ENCODE assay signal across 20 cellular contexts in the genomic region with DNA sequence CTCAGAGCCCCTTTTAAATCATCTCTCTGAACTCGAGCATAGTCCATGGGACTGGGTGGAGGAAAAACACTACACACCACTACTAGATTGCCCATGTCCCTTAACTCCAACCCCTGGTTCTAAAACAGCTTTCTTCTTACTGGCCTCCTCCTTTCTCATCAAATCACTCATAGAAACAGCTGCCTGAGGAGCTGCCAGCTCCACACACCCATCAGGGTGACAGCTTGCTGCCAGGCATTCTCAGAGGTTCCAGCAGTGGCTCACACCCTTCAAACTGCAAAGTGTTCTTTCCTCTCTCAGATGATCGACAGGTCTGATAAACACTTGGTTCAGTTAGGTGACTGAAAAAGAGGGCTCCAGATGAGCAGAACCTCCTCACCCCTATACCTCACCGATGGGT.
DNase-seq lines count a peak whose midpoint lies in the region; ATAC-seq, FAIRE-seq and TF ChIP-seq lines count a peak whose summit lies in the region.
"Had no signal": no experiment of that assay in that cellular context is flagged by ENCODE, and none has a peak within 500 bp of the region (broad histone marks: within the 10 kb centered on the region; RNA-seq: fewer than 3 reads in every experiment).

No MANE protein-coding gene starts in this region.

- no peaks in the 10 kb centered on the region for H3K36me3 Mint-ChIP-seq in nephron progenitor cell (ENCODE audit: low read depth)
- H3K36me3 Mint-ChIP-seq in stimulated activated memory B cell treated with anti-CD40 and anti-IgM and Interleukin-4, amounts not matched to agents 10 μg/mL and 1 μg/mL and 100 μg/mL, for 72 hours: no peaks in the 10 kb centered on the region

- H3K27ac Mint-ChIP-seq in nephron progenitor cell: peak overlapping the region; percentile 27
- H3K27ac Mint-ChIP-seq in stimulated activated memory B cell treated with anti-CD40 and anti-IgM and Interleukin-4, amounts not matched to agents 10 μg/mL and 1 μg/mL and 100 μg/mL, for 72 hours: no peak overlapping the region

- H2AFZ ChIP-seq in H1 (ENCODE audit: low read length): no peak overlapping the region

- H3K4me3 ChIP-seq in H1 (ENCODE audit: extremely low read depth in 1 of 4, insufficient read depth in 2 of 4, low read depth in 3 of 4, low read length in 4 of 4): no peak overlapping the region
- H3K4me3 ChIP-seq in mucosa of descending colon: no peak overlapping the region
- H3K4me3 ChIP-seq: HAP-1, MG63, SK-N-MC had no signal

- H3K14ac ChIP-seq in H1 (ENCODE audit: insufficient read length): no peak overlapping the region

- peak overlapping the region; percentile 74; the same call in 1 of the 2 replicates for H3K18ac ChIP-seq in H1 (ENCODE audit: extremely low read depth, low read length)

- TF ChIP-seq EP300 in H1 (IDR thresholded peaks at IDR 0.05; ENCODE audit: borderline replicate concordance in 1 of 2, low read depth in 2 of 2, low read length in 2 of 2): no peak

- ATAC-seq in stimulated activated memory B cell treated with anti-CD40 and anti-IgM and Interleukin-4, amounts not matched to agents 10 μg/mL and 1 μg/mL and 100 μg/mL, for 72 hours: peak; percentile 16
- ATAC-seq in mucosa of descending colon (no peak), GM21825 (IDR thresholded peaks at IDR 0.05; ENCODE audit: unreplicated experiment) (no peak)

- H3K9ac ChIP-seq in H1 (replicated peaks in 1 of 4; ENCODE audit: extremely low read depth in 1 of 4, low read depth in 3 of 4, low read length in 3 of 4): no peak overlapping the region

- no peak overlapping the region; a peak in 1 of 4 replicates for H3K4me2 ChIP-seq in H1 (ENCODE audit: insufficient read depth in 1 of 2, low read depth in 2 of 2, low read length in 2 of 2)

- H3K9me3 ChIP-seq in H1 (ENCODE audit: insufficient read depth in 2 of 2, low read depth in 1 of 2, low read length in 1 of 2) (no peaks in the 10 kb centered on the region), mucosa of descending colon (no peaks in the 10 kb centered on the region)
- H3K9me3 ChIP-seq: HAP-1, MG63 had no signal

- H3K56ac ChIP-seq in H1 (replicated peaks; ENCODE audit: insufficient read length, low read depth, low read length): no peak overlapping the region

- H3K27me3 ChIP-seq in H1 (replicated peaks in 1 of 4; ENCODE audit: control insufficient read depth in 3 of 4, extremely low read depth in 1 of 4, insufficient read depth in 3 of 4, low read length in 3 of 4): no peaks in the 10 kb centered on the region
- H3K27me3 ChIP-seq: MG63 had no signal

- TF ChIP-seq RAD21 in H1 (IDR thresholded peaks at IDR 0.05 in 1 of 2, conservative IDR thresholded peaks at IDR 0.05 in 1 of 2; ENCODE audit: low read depth in 2 of 2, low read length in 2 of 2): no peak

- H3K79me1 ChIP-seq in H1 (ENCODE audit: low read depth, low read length): no peaks in the 10 kb centered on the region

- peaks cover 27% of the 10 kb centered on the region for H3K4me1 Mint-ChIP-seq in nephron progenitor cell
- no peaks in the 10 kb centered on the region for H3K4me1 Mint-ChIP-seq in stimulated activated memory B cell treated with anti-CD40 and anti-IgM and Interleukin-4, amounts not matched to agents 10 μg/mL and 1 μg/mL and 100 μg/mL, for 72 hours

- no peak overlapping the region for H2BK15ac ChIP-seq in H1 (ENCODE audit: low read length)

- H3K4me1 ChIP-seq in H1 (replicated peaks in 1 of 4; ENCODE audit: control insufficient read depth in 3 of 4, insufficient read depth in 4 of 4, low read length in 3 of 4) (peaks cover 3 to 17% (median 12%) of the 10 kb centered on the region in 4 experiments; a peak in 5 of 7 replicates), mucosa of descending colon (ENCODE audit: low read depth) (no peaks in the 10 kb centered on the region)
- H3K4me1 ChIP-seq: HAP-1 had no signal

- CTCF ChIA-PET in H1 (lab: Charles Lee; ENCODE audit: partially characterized antibody): interaction anchor here (0.6 to 0.9 kb wide), 4 partner anchors 8 to 74 kb away, joined by 3 to 4 read pairs (median 3); no protein-coding TSS in a partner anchor

- no peaks in the 10 kb centered on the region for H3K36me3 ChIP-seq in H1 (ENCODE audit: control insufficient read depth in 2 of 4, insufficient read depth in 4 of 4, low read length in 3 of 4)
- no peaks in the 10 kb centered on the region for H3K36me3 ChIP-seq in mucosa of descending colon (ENCODE audit: low read depth)
- H3K36me3 ChIP-seq: HAP-1, MG63 had no signal

- peak overlapping the region; percentile 42; the same call in 1 of the 2 replicates for H2BK12ac ChIP-seq in H1 (ENCODE audit: low read depth, low read length)

- POLR2A ChIA-PET in H1 (lab: Charles Lee; ENCODE audit: partially characterized antibody): interaction anchor here (1.3 kb wide), 1 partner anchor 20 kb away, joined by 3 read pairs; no protein-coding TSS in a partner anchor

- H3K27me3 Mint-ChIP-seq in nephron progenitor cell (ENCODE audit: low read depth, poor library complexity): peaks cover 7% of the 10 kb centered on the region
- H3K27me3 Mint-ChIP-seq in stimulated activated memory B cell treated with anti-CD40 and anti-IgM and Interleukin-4, amounts not matched to agents 10 μg/mL and 1 μg/mL and 100 μg/mL, for 72 hours: peaks cover 13% of the 10 kb centered on the region

- no peaks in the 10 kb centered on the region for H4K20me1 ChIP-seq in H1 (replicated peaks in 1 of 2; ENCODE audit: control insufficient read depth in 1 of 2, insufficient read depth in 2 of 2, low read length in 2 of 2)

- TF ChIP-seq CTCF in H1 (IDR thresholded peaks at IDR 0.05; ENCODE audit: control extremely low read depth in 1 of 3, insufficient read depth in 1 of 3, low read depth in 1 of 3, low read length in 3 of 3) (no peak), nephron progenitor cell (IDR thresholded peaks at IDR 0.05) (no peak), mucosa of descending colon (IDR thresholded peaks at IDR 0.05) (no peak)

- 90% methylated on average over 3 of the region's 3 CpGs; no CpG with 5 or more reads in 1 of the 2 experiments for WGBS in H1 (ENCODE audit: extremely low coverage in 1 of 2, insufficient coverage in 1 of 2, insufficient read length in 1 of 2, insufficient replicate concordance in 2 of 2, low coverage in 1 of 2, low lambda C conversion rate in 2 of 2, missing lambda C conversion rate in 1 of 2), 2 experiments

- no peaks in the 10 kb centered on the region for H3K79me2 ChIP-seq in H1 (ENCODE audit: control insufficient read depth in 1 of 2, insufficient read depth in 2 of 2, low read length in 2 of 2)

- peak overlapping the region; percentile 83; the same call in 1 of the 2 replicates for H2BK20ac ChIP-seq in H1 (ENCODE audit: low read length)

- H4K8ac ChIP-seq in H1 (ENCODE audit: extremely low read depth, insufficient read depth, low read length): no peak overlapping the region

- peak overlapping the region; percentile 94; the same call in 1 of the 2 replicates for H2BK5ac ChIP-seq in H1 (ENCODE audit: low read depth, low read length)

- TF ChIP-seq POLR2A in H1 (IDR thresholded peaks at IDR 0.05; ENCODE audit: control extremely low read depth in 1 of 2, low read depth in 2 of 2, low read length in 2 of 2): no peak

- peak overlapping the region; percentile 60; the same call in 1 of the 2 replicates for H2AK5ac ChIP-seq in H1 (ENCODE audit: low read depth, low read length)

- intact Hi-C loops in mucosa of descending colon (cut with DNase I, micrococcal nuclease): no loop called here

- H3K4ac ChIP-seq in H1 (replicated peaks; ENCODE audit: insufficient read length, low read depth, low read length): peak overlapping the region; percentile 36

- no peak overlapping the region for H3K23ac ChIP-seq in H1 (ENCODE audit: insufficient read length)

- H3K4me3 Mint-ChIP-seq in nephron progenitor cell: no peak overlapping the region
- no peak overlapping the region for H3K4me3 Mint-ChIP-seq in stimulated activated memory B cell treated with anti-CD40 and anti-IgM and Interleukin-4, amounts not matched to agents 10 μg/mL and 1 μg/mL and 100 μg/mL, for 72 hours

- FAIRE-seq in H1 (lab: Jason Lieb, UNC): no peak

- peak overlapping the region; percentile 88 for H4K91ac ChIP-seq in H1 (replicated peaks; ENCODE audit: insufficient read length, low read length)

- no peak overlapping the region for H3K27ac ChIP-seq in H1 (ENCODE audit: low read depth, low read length)
- H3K27ac ChIP-seq: C4-2B, RWPE1, SK-N-MC had no signal

- DNase-seq in NCI-H510A treated with DMSO at 0.1 percent for 48 hours (lab: John Stamatoyannopoulos, UW) (peak; percentile 10), NCI-H510A (lab: John Stamatoyannopoulos, UW) (no peak), H1 (ENCODE audit: low read depth in 1 of 2, low spot score in 2 of 2) (no peak), nephron progenitor cell (no peak), mucosa of descending colon (no peak), AG20443 (ENCODE audit: low spot score) (no peak)
- DNase-seq: EL, GF-D8, MG63, NCI-H1417, NCI-H1694 treated with DMSO at 0.1 percent for 48 hours, NCI-H2081 treated with DMSO at 0.1 percent for 48 hours, NCI-H524, SHP77 treated with DMSO at 0.1 percent for 48 hours had no signal

- H4K5ac ChIP-seq in H1 (ENCODE audit: insufficient read length, low read depth, low read length): no peak overlapping the region

- no peaks in the 10 kb centered on the region for H3K9me3 Mint-ChIP-seq in nephron progenitor cell
- no peaks in the 10 kb centered on the region for H3K9me3 Mint-ChIP-seq in stimulated activated memory B cell treated with anti-CD40 and anti-IgM and Interleukin-4, amounts not matched to agents 10 μg/mL and 1 μg/mL and 100 μg/mL, for 72 hours

- peak overlapping the region; percentile 24 for H2BK120ac ChIP-seq in H1 (replicated peaks; ENCODE audit: low read depth, low read length)

- H3K23me2 ChIP-seq in H1 (ENCODE audit: low read depth, low read length): no peaks in the 10 kb centered on the region

TF ChIP-seq in H1, 55 proteins besides CTCF, POLR2A, EP300 and RAD21:
- TF ChIP-seq BRCA1 (IDR thresholded peaks at IDR 0.05; ENCODE audit: low read depth, low read length) (no peak), YY1 (IDR thresholded peaks at IDR 0.05; ENCODE audit: low read depth, low read length) (no peak), RBBP5 (IDR thresholded peaks at IDR 0.05; ENCODE audit: borderline replicate concordance, low read depth, low read length) (no peak), POU5F1 (IDR thresholded peaks at IDR 0.05; ENCODE audit: low read depth, low read length) (no peak), SUZ12 (IDR thresholded peaks at IDR 0.05; ENCODE audit: low read length) (no peak), TCF12 (IDR thresholded peaks at IDR 0.05; ENCODE audit: low read depth, low read length) (no peak), SIN3A (conservative IDR thresholded peaks at IDR 0.05 in 1 of 2, IDR thresholded peaks at IDR 0.05 in 1 of 2; ENCODE audit: low read depth in 1 of 2, low read length in 2 of 2) (no peak), BCL11A (IDR thresholded peaks at IDR 0.05; ENCODE audit: low read depth in 2 of 2, low read length in 2 of 2) (no peak), CTBP2 (IDR thresholded peaks at IDR 0.05; ENCODE audit: borderline replicate concordance, insufficient read depth, insufficient read length, low read length) (no peak), TAF1 (IDR thresholded peaks at IDR 0.05; ENCODE audit: low read depth, low read length) (no peak), CREB1 (IDR thresholded peaks at IDR 0.05) (no peak)
